ENCODE assay signal across 1 cellular context in the genomic region with DNA sequence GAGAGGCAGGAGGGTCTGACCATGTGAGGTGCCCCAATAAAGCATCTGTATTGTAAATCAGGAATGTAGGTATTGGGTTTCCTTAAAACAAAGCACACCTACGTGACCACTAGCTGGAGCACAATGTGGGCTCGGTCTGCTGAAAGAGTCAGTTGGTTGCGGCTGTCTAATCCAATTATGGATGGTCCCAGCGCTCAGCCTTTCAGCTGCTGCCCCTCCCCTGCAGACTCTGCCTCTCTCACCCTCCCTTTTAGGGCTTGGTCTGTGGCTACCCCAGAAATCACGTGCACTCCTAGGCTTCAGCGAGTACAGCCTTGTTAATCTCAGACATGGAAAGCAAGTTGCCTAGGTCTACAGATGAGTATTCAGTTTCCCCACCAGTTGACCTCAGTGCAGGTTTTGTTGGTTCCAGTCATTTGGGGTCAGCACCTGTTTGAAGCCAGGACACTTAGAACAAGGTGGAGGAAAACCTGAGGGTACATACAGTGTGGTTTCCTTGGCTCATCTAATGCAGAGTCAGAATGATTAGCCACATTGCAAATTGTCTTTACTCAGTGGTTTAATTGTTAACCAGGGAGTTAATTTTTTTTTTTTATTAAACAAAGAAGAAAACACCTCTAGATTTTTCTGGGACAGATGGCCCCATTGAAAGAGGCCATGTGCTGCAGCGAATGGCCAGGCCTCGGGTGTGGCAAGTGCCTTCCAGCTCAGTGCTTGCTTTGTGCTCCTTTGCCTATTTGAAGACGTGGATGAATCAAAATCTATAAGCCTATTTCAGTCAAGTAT.
A peak's percentile ranks its signal among the peaks of the same experiment; 100 is the strongest.
TF ChIP-seq lines count a peak whose summit lies in the region.

No MANE protein-coding gene starts in this region.

TF ChIP-seq in HepG2, 621 proteins besides CTCF, POLR2A, EP300 and RAD21 (continued from another document):
- TF ChIP-seq, protein P1, sequence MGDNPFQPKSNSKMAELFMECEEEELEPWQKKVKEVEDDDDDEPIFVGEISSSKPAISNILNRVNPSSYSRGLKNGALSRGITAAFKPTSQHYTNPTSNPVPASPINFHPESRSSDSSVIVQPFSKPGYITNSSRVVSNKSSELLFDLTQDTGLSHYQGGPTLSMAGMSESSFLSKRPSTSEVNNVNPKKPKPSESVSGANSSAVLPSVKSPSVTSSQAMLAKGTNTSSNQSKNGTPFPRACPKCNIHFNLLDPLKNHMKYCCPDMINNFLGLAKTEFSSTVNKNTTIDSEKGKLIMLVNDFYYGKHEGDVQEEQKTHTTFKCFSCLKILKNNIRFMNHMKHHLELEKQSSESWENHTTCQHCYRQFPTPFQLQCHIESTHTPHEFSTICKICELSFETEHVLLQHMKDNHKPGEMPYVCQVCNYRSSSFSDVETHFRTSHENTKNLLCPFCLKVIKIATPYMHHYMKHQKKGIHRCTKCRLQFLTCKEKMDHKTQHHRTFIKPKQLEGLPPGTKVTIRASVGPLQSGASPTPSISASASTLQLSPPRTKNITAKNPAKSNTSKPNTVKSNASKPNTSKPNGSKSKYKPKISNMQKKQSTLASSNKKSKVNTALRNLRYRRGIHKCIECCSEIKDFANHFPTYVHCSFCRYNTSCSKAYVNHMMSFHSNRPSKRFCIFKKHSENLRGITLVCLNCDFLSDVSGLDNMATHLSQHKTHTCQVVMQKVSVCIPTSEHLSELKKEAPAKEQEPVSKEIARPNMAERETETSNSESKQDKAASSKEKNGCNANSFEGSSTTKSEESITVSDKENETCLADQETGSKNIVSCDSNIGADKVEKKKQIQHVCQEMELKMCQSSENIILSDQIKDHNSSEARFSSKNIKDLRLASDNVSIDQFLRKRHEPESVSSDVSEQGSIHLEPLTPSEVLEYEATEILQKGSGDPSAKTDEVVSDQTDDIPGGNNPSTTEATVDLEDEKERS (CRISPR knock-in tag; IDR thresholded peaks at IDR 0.05): 0 out of 2 replicates have a peak, but pooled peaks have one; percentile 27
- 0 out of 2 replicates have a peak, but pooled peaks have one; percentile 30 for TF ChIP-seq ZNF543 (CRISPR knock-in tag; IDR thresholded peaks at IDR 0.05)
- 0 out of 2 replicates have a peak, but pooled peaks have one; percentile 19 for TF ChIP-seq ZBTB7B (CRISPR knock-in tag; IDR thresholded peaks at IDR 0.05)
- TF ChIP-seq, protein P2, sequence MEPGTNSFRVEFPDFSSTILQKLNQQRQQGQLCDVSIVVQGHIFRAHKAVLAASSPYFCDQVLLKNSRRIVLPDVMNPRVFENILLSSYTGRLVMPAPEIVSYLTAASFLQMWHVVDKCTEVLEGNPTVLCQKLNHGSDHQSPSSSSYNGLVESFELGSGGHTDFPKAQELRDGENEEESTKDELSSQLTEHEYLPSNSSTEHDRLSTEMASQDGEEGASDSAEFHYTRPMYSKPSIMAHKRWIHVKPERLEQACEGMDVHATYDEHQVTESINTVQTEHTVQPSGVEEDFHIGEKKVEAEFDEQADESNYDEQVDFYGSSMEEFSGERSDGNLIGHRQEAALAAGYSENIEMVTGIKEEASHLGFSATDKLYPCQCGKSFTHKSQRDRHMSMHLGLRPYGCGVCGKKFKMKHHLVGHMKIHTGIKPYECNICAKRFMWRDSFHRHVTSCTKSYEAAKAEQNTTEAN (CRISPR knock-in tag; conservative IDR thresholded peaks at IDR 0.05): no peak
- TF ChIP-seq ATRX (CRISPR knock-in tag; IDR thresholded peaks at IDR 0.05; ENCODE audit: borderline replicate concordance): no peak
- TF ChIP-seq ZNF274 (CRISPR knock-in tag; IDR thresholded peaks at IDR 0.05): no peak
- 0 out of 2 replicates have a peak, but pooled peaks have one; percentile 16 for TF ChIP-seq ZNF501 (CRISPR knock-in tag; IDR thresholded peaks at IDR 0.05)
- TF ChIP-seq ZNF772 (CRISPR knock-in tag; IDR thresholded peaks at IDR 0.05): no peak
- 0 out of 2 replicates have a peak, but pooled peaks have one; percentile 13 for TF ChIP-seq ZNF644 (CRISPR knock-in tag; IDR thresholded peaks at IDR 0.05; ENCODE audit: low read depth)
TF ChIP-seq in HepG2: peak in this region for 29.
